ENCODE assay signal across 17 cellular contexts in the genomic region with DNA sequence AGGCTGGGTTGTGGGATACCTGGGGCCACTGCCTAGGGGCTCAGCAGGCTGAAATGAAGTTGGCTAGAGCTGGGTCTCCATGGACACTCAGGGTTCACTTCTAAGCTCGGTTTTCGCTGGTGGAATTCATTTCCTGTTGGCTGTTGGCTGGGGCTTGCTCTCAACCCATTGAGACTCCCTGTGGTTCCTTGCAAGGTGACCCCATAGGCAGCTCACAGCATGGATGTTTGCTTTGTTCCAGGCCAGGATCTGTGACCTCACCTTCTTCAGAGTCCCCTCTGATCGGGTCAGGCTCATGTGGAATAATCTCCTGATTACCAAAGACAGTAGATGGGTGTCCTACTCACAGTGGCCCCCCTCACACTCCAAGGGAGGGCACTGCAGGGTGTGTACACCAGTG.
DNase-seq lines count a peak whose midpoint lies in the region; ATAC-seq and TF ChIP-seq lines count a peak whose summit lies in the region.
"Had no signal": no experiment of that assay in that cellular context is flagged by ENCODE, and none has a peak within 500 bp of the region (broad histone marks: within the 10 kb centered on the region; RNA-seq: fewer than 3 reads in every experiment).

No MANE protein-coding gene starts in this region.

- H3K27ac ChIP-seq in left lung: no peak overlapping the region
- H3K27ac ChIP-seq: BLaER1, GM23248 had no signal

- no peak overlapping the region for H3K4me3 Mint-ChIP-seq in natural killer cell treated with Interleukin-12 subunit alpha and Interleukin-12 subunit beta and Interleukin-15 and Interleukin-18, amount 100 ng/mL, for 72 hours
- no peak overlapping the region for H3K4me3 Mint-ChIP-seq in natural killer cell
- H3K4me3 Mint-ChIP-seq in WTC11: no peak overlapping the region
- H3K4me3 Mint-ChIP-seq: CD8-positive, alpha-beta memory T cell had no signal

- no peaks in the 10 kb centered on the region for H3K36me3 Mint-ChIP-seq in natural killer cell treated with Interleukin-12 subunit alpha and Interleukin-12 subunit beta and Interleukin-15 and Interleukin-18, amount 100 ng/mL, for 72 hours
- no peaks in the 10 kb centered on the region for H3K36me3 Mint-ChIP-seq in natural killer cell
- H3K36me3 Mint-ChIP-seq in WTC11: no peaks in the 10 kb centered on the region
- H3K36me3 Mint-ChIP-seq: CD8-positive, alpha-beta memory T cell had no signal

- H3K4me1 Mint-ChIP-seq in natural killer cell treated with Interleukin-12 subunit alpha and Interleukin-12 subunit beta and Interleukin-15 and Interleukin-18, amount 100 ng/mL, for 72 hours (ENCODE audit: low read depth in 2 of 2): no peaks in the 10 kb centered on the region
- H3K4me1 Mint-ChIP-seq in natural killer cell (no peaks in the 10 kb centered on the region), WTC11 (peaks cover 4% of the 10 kb centered on the region; the same call in 1 of the 2 replicates)
- H3K4me1 Mint-ChIP-seq: CD8-positive, alpha-beta memory T cell had no signal

- H3K36me3 ChIP-seq in left lung: no peaks in the 10 kb centered on the region
- H3K36me3 ChIP-seq: BLaER1 had no signal

- peak; percentile 11 to 36 for ATAC-seq in natural killer cell treated with Interleukin-12 subunit alpha and Interleukin-12 subunit beta and Interleukin-15 and Interleukin-18, amount 100 ng/mL, for 72 hours
- ATAC-seq in natural killer cell (no peak), WTC11 (no peak), GM19351 (IDR thresholded peaks at IDR 0.05; ENCODE audit: unreplicated experiment) (no peak), left lung (no peak), omental fat pad (ENCODE audit: low FRiP score) (no peak)

- H3K27ac Mint-ChIP-seq in natural killer cell treated with Interleukin-12 subunit alpha and Interleukin-12 subunit beta and Interleukin-15 and Interleukin-18, amount 100 ng/mL, for 72 hours: no peak overlapping the region
- no peak overlapping the region for H3K27ac Mint-ChIP-seq in natural killer cell
- H3K27ac Mint-ChIP-seq in WTC11: no peak overlapping the region

- H3K27me3 Mint-ChIP-seq in natural killer cell treated with Interleukin-12 subunit alpha and Interleukin-12 subunit beta and Interleukin-15 and Interleukin-18, amount 100 ng/mL, for 72 hours: peaks cover 0 to 3% of the 10 kb centered on the region in 2 donors
- H3K27me3 Mint-ChIP-seq in natural killer cell (ENCODE audit: low read depth in 2 of 2): no peaks in the 10 kb centered on the region
- H3K27me3 Mint-ChIP-seq in WTC11 (ENCODE audit: low read depth): no peaks in the 10 kb centered on the region

- H3K4me3 ChIP-seq in left lung: no peak overlapping the region
- H3K4me3 ChIP-seq: BLaER1, GM23248 had no signal

- no peak for TF ChIP-seq CTCF in natural killer cell (IDR thresholded peaks at IDR 0.05)
- TF ChIP-seq CTCF in WTC11 (IDR thresholded peaks at IDR 0.05): no peak
- no peak for TF ChIP-seq CTCF in left lung (IDR thresholded peaks at IDR 0.05)
- TF ChIP-seq CTCF in omental fat pad (IDR thresholded peaks at IDR 0.05): no peak

- no peaks in the 10 kb centered on the region for H3K9me3 Mint-ChIP-seq in natural killer cell treated with Interleukin-12 subunit alpha and Interleukin-12 subunit beta and Interleukin-15 and Interleukin-18, amount 100 ng/mL, for 72 hours
- H3K9me3 Mint-ChIP-seq in natural killer cell (no peaks in the 10 kb centered on the region), WTC11 (0 out of 2 replicates have a peak, but pooled peaks cover 3% of the 10 kb centered on the region)
- H3K9me3 Mint-ChIP-seq: CD8-positive, alpha-beta memory T cell had no signal

- no peaks in the 10 kb centered on the region for H3K27me3 ChIP-seq in left lung
- H3K27me3 ChIP-seq: BLaER1 had no signal

- H3K9me3 ChIP-seq in left lung: no peaks in the 10 kb centered on the region
- H3K9me3 ChIP-seq: BLaER1, Caco-2 had no signal

- no peaks in the 10 kb centered on the region for H3K4me1 ChIP-seq in left lung
- H3K4me1 ChIP-seq: BLaER1, Caco-2 had no signal

- POLR2A ChIA-PET in WTC11 (lab: Charles Lee): no interaction called here

- CTCF ChIA-PET in WTC11 (lab: Charles Lee): interaction anchor here (0.6 kb wide), 1 partner anchor 1088 kb away, joined by 3 read pairs; no protein-coding TSS in a partner anchor

- DNase-seq in natural killer cell treated with Interleukin-12 subunit alpha and Interleukin-12 subunit beta and Interleukin-15 and Interleukin-18, amount 100 ng/mL, for 72 hours (ENCODE audit: low spot score): no peak
- DNase-seq in natural killer cell (no peak), WTC11 (ENCODE audit: low spot score) (no peak), iPS-NIHi11 (ENCODE audit: low spot score) (peak; percentile 55), SW480 (ENCODE audit: low spot score) (no peak), left lung (no peak), omental fat pad (ENCODE audit: low spot score) (no peak)
- DNase-seq: 8988T; AML-193; Caco-2; CD8-positive, alpha-beta memory T cell; DND-41; GDM1; GM23248; H7 had no signal

- intact Hi-C loops in natural killer cell (cut with micrococcal nuclease) (no loop called here), left lung (cut with DNase I) (no loop called here)

TF ChIP-seq in WTC11, 78 proteins besides CTCF, POLR2A, EP300 and RAD21:
- TF ChIP-seq RORB (CRISPR knock-in tag; IDR thresholded peaks at IDR 0.05) (no peak), ZNF423 (CRISPR knock-in tag; IDR thresholded peaks at IDR 0.05) (peak; percentile 72)
- TF ChIP-seq, protein P1, sequence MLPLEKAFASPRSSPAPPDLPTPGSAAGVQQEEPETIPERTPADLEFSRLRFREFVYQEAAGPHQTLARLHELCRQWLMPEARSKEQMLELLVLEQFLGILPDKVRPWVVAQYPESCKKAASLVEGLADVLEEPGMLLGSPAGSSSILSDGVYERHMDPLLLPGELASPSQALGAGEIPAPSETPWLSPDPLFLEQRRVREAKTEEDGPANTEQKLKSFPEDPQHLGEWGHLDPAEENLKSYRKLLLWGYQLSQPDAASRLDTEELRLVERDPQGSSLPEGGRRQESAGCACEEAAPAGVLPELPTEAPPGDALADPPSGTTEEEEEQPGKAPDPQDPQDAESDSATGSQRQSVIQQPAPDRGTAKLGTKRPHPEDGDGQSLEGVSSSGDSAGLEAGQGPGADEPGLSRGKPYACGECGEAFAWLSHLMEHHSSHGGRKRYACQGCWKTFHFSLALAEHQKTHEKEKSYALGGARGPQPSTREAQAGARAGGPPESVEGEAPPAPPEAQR (CRISPR knock-in tag; IDR thresholded peaks at IDR 0.05): no peak

Comparison
In these comparisons a context has a peak if more than half of its experiments do, and no peak if none do; other contexts are left out.
1. ATAC-seq: peak in natural killer cell treated with Interleukin-12 subunit alpha and Interleukin-12 subunit beta and Interleukin-15 and Interleukin-18, amount 100 ng/mL, for 72 hours (2 of 2); none in natural killer cell (0 of 3), WTC11 (single experiment), GM19351 (single experiment), left lung (single experiment) and omental fat pad (single experiment).